ENCODE assay signal across 8 cellular contexts in the genomic region with DNA sequence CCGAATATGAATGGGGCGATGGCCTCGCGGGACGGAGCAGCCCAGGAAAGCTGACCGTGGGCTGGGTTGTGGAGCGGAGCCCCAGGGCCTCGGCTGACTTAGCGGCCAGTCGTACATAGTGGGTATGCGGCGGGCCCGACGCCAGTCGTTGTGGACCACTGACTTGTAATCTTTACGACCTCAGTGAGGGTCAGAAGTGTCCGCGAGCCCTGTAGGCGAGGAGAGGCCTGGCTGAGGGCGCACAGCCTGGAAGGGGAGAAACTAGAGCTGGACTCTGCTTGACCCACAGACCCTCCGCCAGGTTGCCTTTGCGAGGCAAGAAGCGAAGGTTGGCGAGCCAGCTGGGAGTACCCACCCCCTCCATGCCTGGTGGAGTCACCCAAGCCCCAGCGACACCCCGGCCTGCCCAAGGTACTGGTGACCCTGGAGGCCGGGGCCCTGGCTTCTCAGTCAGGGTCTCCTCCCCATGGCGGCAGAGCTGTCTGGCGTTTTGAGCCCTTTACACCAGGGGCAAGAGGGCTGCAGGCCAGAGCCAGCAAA. TPM values are rescaled to one million over a fixed set of nuclear protein-coding genes. Genes with fewer than 3 reads are reported as not detected.
A peak's percentile ranks its signal among the peaks of the same experiment; 100 is the strongest.
DNase-seq lines count a peak whose midpoint lies in the region; ATAC-seq and TF ChIP-seq lines count a peak whose summit lies in the region.

No MANE protein-coding gene starts in this region.

- H3K27me3 ChIP-seq in A673 (replicated peaks; ENCODE audit: insufficient read depth, low read depth, low read length, poor library complexity) (no peaks in the 10 kb centered on the region), right lobe of liver (no peaks in the 10 kb centered on the region)

- H3K36me3 ChIP-seq in A673 (ENCODE audit: insufficient read depth, low read length, poor library complexity, severe bottlenecking) (no peaks in the 10 kb centered on the region), right lobe of liver (no peaks in the 10 kb centered on the region)

- H3K9me3 ChIP-seq in A673 (ENCODE audit: low read depth, low read length, poor library complexity, severe bottlenecking) (no peaks in the 10 kb centered on the region), right lobe of liver (no peaks in the 10 kb centered on the region)

- no peaks in the 10 kb centered on the region for H3K36me3 Mint-ChIP-seq in type B pancreatic cell

- POLR2A ChIA-PET in A673 (lab: Charles Lee; ENCODE audit: low non-redundant PET), result interaction anchor here (0.6 to 0.9 kb wide), 3 partner anchors 139 to 239 kb away, joined by 3 to 9 read pairs (median 6); no protein-coding TSS in a partner anchor

- peak overlapping the region; percentile 100 for H3K27ac Mint-ChIP-seq in type B pancreatic cell

- H3K4me1 Mint-ChIP-seq in type B pancreatic cell (ENCODE audit: unreplicated experiment), result peaks cover 13% of the 10 kb centered on the region

- ATAC-seq in HG03159 (IDR thresholded peaks at IDR 0.05; ENCODE audit: unreplicated experiment) (peak; percentile 1), right lobe of liver (no peak), GM19452 (IDR thresholded peaks at IDR 0.05; ENCODE audit: unreplicated experiment) (no peak)

- CTCF ChIA-PET in A673 (lab: Charles Lee), result no interaction called here

- TF ChIP-seq POLR2A in right lobe of liver (IDR thresholded peaks at IDR 0.05), result no peak

- 0% methylated on average over 8 of the region's 29 CpGs for WGBS in right lobe of liver (ENCODE audit: insufficient coverage, low coverage, low lambda C conversion rate, missing lambda C conversion rate)

- peak overlapping the region; percentile 99 for H3K4me3 Mint-ChIP-seq in type B pancreatic cell

- H3K9me3 Mint-ChIP-seq in type B pancreatic cell, result no peaks in the 10 kb centered on the region

- in situ Hi-C loops in astrocyte of the spinal cord (cut with HindIII; ENCODE audit: low sequenced_read_pairs), result no loop called here

- peak overlapping the region; percentile 98 for H3K27ac ChIP-seq in A673 (ENCODE audit: low read depth, low read length, poor library complexity, severe bottlenecking)
- peak overlapping the region; percentile 93 to 98 (median 98) for H3K27ac ChIP-seq in right lobe of liver

- TF ChIP-seq CTCF in A673 (conservative IDR thresholded peaks at IDR 0.05; ENCODE audit: low read depth, low read length) (no peak), astrocyte of the spinal cord (IDR thresholded peaks at IDR 0.05; ENCODE audit: low read depth, low read length) (no peak), right lobe of liver (IDR thresholded peaks at IDR 0.05) (no peak), type B pancreatic cell (conservative IDR thresholded peaks at IDR 0.05) (no peak)

- no peaks in the 10 kb centered on the region for H3K4me1 ChIP-seq in A673 (ENCODE audit: insufficient read depth, low read length, poor library complexity, severe bottlenecking)
- peaks cover 0 to 9% (median 0%) of the 10 kb centered on the region in 4 donors for H3K4me1 ChIP-seq in right lobe of liver

- intact Hi-C loops in A673 (cut with micrococcal nuclease; ENCODE audit: unreplicated experiment), result loop anchor here (5.0 kb wide), 1 partner anchor 186 kb away; a partner anchor contains a TSS
- intact Hi-C loops in right lobe of liver (cut with DNase I), result no loop called here

- DNase-seq in A673 (ENCODE audit: low spot score) (no peak), astrocyte of the spinal cord (ENCODE audit: low read depth, low spot score) (no peak), right lobe of liver (peak in 1 of 3 donors; percentile 49), type B pancreatic cell (ENCODE audit: extremely low spot score, unreplicated experiment) (no peak), NCI-H2171 (lab: John Stamatoyannopoulos, UW) (no peak), NCI-H446 treated with DMSO at 0.1 percent for 48 hours (lab: John Stamatoyannopoulos, UW) (no peak)

- TSS peak; percentile 86 for BruUV-seq in A673 (replicated peaks; lab: Mats Ljungman, UMichigan)

- H3K27me3 Mint-ChIP-seq in type B pancreatic cell, result peaks cover 36% of the 10 kb centered on the region

- H3K4me3 ChIP-seq in A673 (ENCODE audit: low read depth, low read length, poor library complexity, severe bottlenecking) (peak overlapping the region; percentile 81), astrocyte of the spinal cord (ENCODE audit: low read depth, low read length) (peak overlapping the region; percentile 77), right lobe of liver (peak overlapping the region; percentile 55 to 98 (median 91))

RNA-seq across cellular contexts. Expression of a gene that starts 15.6 kb away (rescaled TPM):
- 794 and 833 TPM in 2 replicates for total RNA-seq in A673 (2021)
- total RNA-seq in right lobe of liver, result 100 to 1,000 TPM; 116 to 261 (median 161) TPM
- total RNA-seq in type B pancreatic cell (ENCODE audit: low replicate concordance), result 413 and 489 TPM in 2 replicates
